11 cellular contexts compared by ENCODE assay signal in the genomic region with DNA sequence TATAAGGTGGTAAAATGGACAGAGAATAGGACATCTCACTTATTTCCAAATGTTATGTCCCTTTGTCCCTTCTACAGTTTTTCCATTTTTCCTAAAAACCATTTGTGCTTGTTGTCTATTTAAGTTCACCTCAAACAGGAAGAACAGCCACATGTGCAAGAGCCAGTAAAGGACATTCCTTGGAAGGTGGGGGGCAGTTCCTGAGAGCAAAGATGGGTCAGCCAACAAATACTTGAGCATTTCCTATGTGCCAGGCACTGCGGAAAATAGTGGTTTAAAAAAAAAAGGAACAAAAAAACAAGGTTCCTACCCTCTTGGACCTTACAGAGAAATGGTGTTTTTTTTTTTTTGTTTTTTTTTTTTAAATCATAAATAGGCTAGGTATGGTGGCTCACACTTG. TPM values are rescaled to one million over a fixed set of nuclear protein-coding genes. Genes with fewer than 3 reads are reported as not detected.
DNase-seq lines count a peak whose midpoint lies in the region; ATAC-seq and TF ChIP-seq lines count a peak whose summit lies in the region.
"Had no signal": no experiment of that assay in that cellular context is flagged by ENCODE, and none has a peak within 500 bp of the region (broad histone marks: within the 10 kb centered on the region; RNA-seq: fewer than 3 reads in every experiment).

No MANE protein-coding gene starts in this region.

- 94 to 100% methylated on average over 1 of the region's 1 CpG for WGBS in GM23248 (ENCODE audit: low coverage in 1 of 2, low lambda C conversion rate in 2 of 2, missing lambda C conversion rate in 2 of 2), 2 experiments

- no peaks in the 10 kb centered on the region for H3K9me3 Mint-ChIP-seq in activated CD4-positive, alpha-beta memory T cell treated with anti-CD3 and anti-CD28 coated beads for 36 hours
- H3K9me3 Mint-ChIP-seq: activated naive CD4-positive, alpha-beta T cell treated with anti-CD3 and anti-CD28 coated beads, Interleukin-2, amount 50 U/mL, for 24 hours; neural progenitor cell; stimulated activated naive CD8-positive, alpha-beta T cell treated with anti-CD3 and anti-CD28 coated beads, Interleukin-15, amount 100 ng/mL, for 72 hours had no signal

- peaks cover 25% of the 10 kb centered on the region for H3K4me1 Mint-ChIP-seq in activated CD4-positive, alpha-beta memory T cell treated with anti-CD3 and anti-CD28 coated beads for 36 hours (ENCODE audit: low read depth)
- H3K4me1 Mint-ChIP-seq: neural progenitor cell had no signal

- no peaks in the 10 kb centered on the region; the same call in 1 of the 2 replicates for H3K9me2 ChIP-seq in GM23248 (ENCODE audit: insufficient read depth)

- no peaks in the 10 kb centered on the region for H4K20me1 ChIP-seq in GM23248 (ENCODE audit: insufficient read depth)

- H3F3A ChIP-seq in GM23248 (ENCODE audit: insufficient read depth), result peaks cover 12% of the 10 kb centered on the region

- H3K27ac ChIP-seq in GM23248, result peak overlapping the region; percentile 6; the same call in 1 of the 2 replicates
- H3K27ac ChIP-seq: neural progenitor cell had no signal

- peaks cover 88% of the 10 kb centered on the region for H3K36me3 ChIP-seq in GM23248 (ENCODE audit: low read depth)

- H3K27ac Mint-ChIP-seq in activated CD4-positive, alpha-beta memory T cell treated with anti-CD3 and anti-CD28 coated beads for 36 hours, result no peak overlapping the region

- CTCF ChIA-PET in activated CD4-positive, alpha-beta memory T cell treated with anti-CD3 and anti-CD28 coated beads for 36 hours (lab: Charles Lee), result no interaction called here

- DNase-seq in GM23248, result no peak
- DNase-seq in SW 1271 (lab: John Stamatoyannopoulos, UW), result peak; percentile 42 to 76
- peak; percentile 46 for DNase-seq in fibroblast of gingiva (ENCODE audit: low read depth)
- no peak for DNase-seq in sciatic nerve (ENCODE audit: low spot score)
- no peak for DNase-seq in D341Med (ENCODE audit: low spot score)
- no peak for DNase-seq in GM20000 (ENCODE audit: low spot score)
- no peak for DNase-seq in mesenteric fat pad (ENCODE audit: low spot score)
- no peak for DNase-seq in activated CD4-positive, alpha-beta memory T cell treated with anti-CD3 and anti-CD28 coated beads for 36 hours
- DNase-seq: stimulated activated naive CD8-positive, alpha-beta T cell treated with anti-CD3 and anti-CD28 coated beads, Interleukin-15, amount 100 ng/mL, for 72 hours had no signal

- H3K4me3 ChIP-seq in GM23248, result no peak overlapping the region
- H3K4me3 ChIP-seq: neural progenitor cell had no signal

- H3K9ac ChIP-seq in GM23248, result no peak overlapping the region
- H3K9ac ChIP-seq: neural progenitor cell had no signal

- H3K36me3 Mint-ChIP-seq in activated CD4-positive, alpha-beta memory T cell treated with anti-CD3 and anti-CD28 coated beads for 36 hours, result peaks cover 81% of the 10 kb centered on the region

- H3K27me3 ChIP-seq in GM23248 (replicated peaks; ENCODE audit: insufficient read depth), result no peaks in the 10 kb centered on the region
- H3K27me3 ChIP-seq: neural progenitor cell had no signal

- H2AFZ ChIP-seq in GM23248, result no peak overlapping the region
- H2AFZ ChIP-seq: neural progenitor cell had no signal

- in situ Hi-C loops in GM23248 (cut with MboI), result no loop called here

- peaks cover 15% of the 10 kb centered on the region for H3K4me1 ChIP-seq in GM23248 (ENCODE audit: insufficient read depth)
- H3K4me1 ChIP-seq: neural progenitor cell had no signal

- H3K27me3 Mint-ChIP-seq in activated CD4-positive, alpha-beta memory T cell treated with anti-CD3 and anti-CD28 coated beads for 36 hours, result no peaks in the 10 kb centered on the region
- H3K27me3 Mint-ChIP-seq: activated naive CD4-positive, alpha-beta T cell treated with anti-CD3 and anti-CD28 coated beads, Interleukin-2, amount 50 U/mL, for 24 hours; stimulated activated naive CD8-positive, alpha-beta T cell treated with anti-CD3 and anti-CD28 coated beads, Interleukin-15, amount 100 ng/mL, for 72 hours had no signal

- intact Hi-C loops in sciatic nerve (cut with DNase I), result no loop called here
- intact Hi-C loops in activated CD4-positive, alpha-beta memory T cell treated with anti-CD3 and anti-CD28 coated beads for 36 hours (cut with micrococcal nuclease), result no loop called here

- peak; percentile 75 for ATAC-seq in sciatic nerve

- no peak overlapping the region for H3K4me2 ChIP-seq in GM23248 (ENCODE audit: unreplicated experiment)
- H3K4me2 ChIP-seq: neural progenitor cell had no signal

- POLR2A ChIA-PET in activated CD4-positive, alpha-beta memory T cell treated with anti-CD3 and anti-CD28 coated beads for 36 hours (lab: Charles Lee), result interaction anchor here (0.6 to 0.9 kb wide), 2 partner anchors 9 to 88 kb away, joined by 4 read pairs; a partner anchor contains a TSS

- H3K4me3 Mint-ChIP-seq in activated CD4-positive, alpha-beta memory T cell treated with anti-CD3 and anti-CD28 coated beads for 36 hours, result no peak overlapping the region
- H3K4me3 Mint-ChIP-seq: activated naive CD4-positive, alpha-beta T cell treated with anti-CD3 and anti-CD28 coated beads, Interleukin-2, amount 50 U/mL, for 24 hours; neural progenitor cell; stimulated activated naive CD8-positive, alpha-beta T cell treated with anti-CD3 and anti-CD28 coated beads, Interleukin-15, amount 100 ng/mL, for 72 hours had no signal

- TF ChIP-seq CTCF in GM20000 (IDR thresholded peaks at IDR 0.05; ENCODE audit: extremely low read depth, missing control alignments), result no peak

- H3K79me2 ChIP-seq in GM23248 (ENCODE audit: insufficient read depth), result peaks cover 70% of the 10 kb centered on the region

- H3K9me3 ChIP-seq in GM23248 (ENCODE audit: low read depth), result no peaks in the 10 kb centered on the region

RNA-seq across cellular contexts. Expression of a gene that starts 26.8 kb away (rescaled TPM):
- total RNA-seq in GM23248 (2014; rRNA removed; shearing (Covaris generic)), result 11.2 and 35.3 TPM in 2 replicates
- 137 and 138 TPM in 2 replicates for polyA plus RNA-seq in GM23248 (2016; fragmentation: Nextera tagmentation; extraction: Ambion mirVana)
- 145 TPM for total RNA-seq in sciatic nerve
- 103 TPM for total RNA-seq in mesenteric fat pad
- 100 to 1,000 TPM; 352 to 358 TPM for total RNA-seq in activated CD4-positive, alpha-beta memory T cell treated with anti-CD3 and anti-CD28 coated beads for 36 hours

RNA-seq across cellular contexts. Expression of a gene that starts 46.6 kb away (rescaled TPM):
- total RNA-seq in GM23248 (2014; rRNA removed; shearing (Covaris generic)), result 60.3 and 80.8 TPM in 2 replicates
- 128 and 133 TPM in 2 replicates for polyA plus RNA-seq in GM23248 (2016; fragmentation: Nextera tagmentation; extraction: Ambion mirVana)
- total RNA-seq in sciatic nerve, result 28.2 TPM
- 48.6 TPM for total RNA-seq in mesenteric fat pad
- 10 to 100 TPM; 48.4 to 51.9 TPM for total RNA-seq in activated CD4-positive, alpha-beta memory T cell treated with anti-CD3 and anti-CD28 coated beads for 36 hours

Comparison
In these comparisons a context has a peak if more than half of its experiments do, and no peak if none do; other contexts are left out.
1. DNase-seq: peak in SW 1271 (2 of 2) and fibroblast of gingiva (single experiment); none in GM23248 (single experiment), sciatic nerve (single experiment), D341Med (single experiment), GM20000 (single experiment), mesenteric fat pad (single experiment) and activated CD4-positive, alpha-beta memory T cell treated with anti-CD3 and anti-CD28 coated beads for 36 hours (single experiment).